20 cellular contexts compared by ENCODE assay signal in genomic region chr16:84967828-84968227, GRCh38.
"Had no signal": no experiment of that assay in that cellular context is flagged by ENCODE, and none has a peak within 500 bp of the region (broad histone marks: within the 10 kb centered on the region; RNA-seq: fewer than 3 reads in every experiment).

No MANE protein-coding gene starts in this region.

- H3K27me3 Mint-ChIP-seq: activated naive CD4-positive, alpha-beta T cell treated with anti-CD3 and anti-CD28 coated beads, Interleukin-2, amount 50 U/mL, for 24 hours had no signal

- H3K9me3 Mint-ChIP-seq: activated naive CD4-positive, alpha-beta T cell treated with anti-CD3 and anti-CD28 coated beads, Interleukin-2, amount 50 U/mL, for 24 hours had no signal

- FAIRE-seq: frontal cortex had no signal

- H3K4me3 Mint-ChIP-seq: activated CD4-positive, alpha-beta memory T cell treated with anti-CD3 and anti-CD28 coated beads, Interleukin-2, amount 10 ng/mL, durations not matched to agents 7 days and 5 days; activated CD4-positive, alpha-beta T cell treated with anti-CD3 and anti-CD28 coated beads, Interleukin-2, amount 10 ng/mL, durations not matched to agents 24 days and 14 days; activated naive CD4-positive, alpha-beta T cell treated with anti-CD3 and anti-CD28 coated beads, Interleukin-2, amount 50 U/mL, for 24 hours; activated T-cell treated with anti-CD3 and anti-CD28 coated beads, Interleukin-2, amount 50 U/mL, for 72 hours; brain; naive thymus-derived CD4-positive, alpha-beta T cell; T-helper 2 cell treated with Interferon-gamma antibody and Interleukin-4, amounts not matched to agents 5 μg/mL and 100 μg/mL, for 36 hours had no signal

- DNase-seq: activated CD4-positive, alpha-beta memory T cell treated with anti-CD3 and anti-CD28 coated beads, Interleukin-2, amount 10 ng/mL, durations not matched to agents 7 days and 5 days; activated CD4-positive, alpha-beta T cell treated with anti-CD3 and anti-CD28 coated beads, Interleukin-2, amount 10 ng/mL, durations not matched to agents 24 days and 14 days; activated effector memory CD4-positive, alpha-beta T cell treated with Interleukin-2 at 50 U/mL for 16 hours; activated T-cell treated with anti-CD3 and anti-CD28 coated beads, Interleukin-2, amount 50 U/mL, for 72 hours; aorta; erythroblast; glutamatergic neuron; hypothalamus; left cardiac atrium; naive thymus-derived CD4-positive, alpha-beta T cell; stimulated activated CD4-positive, alpha-beta T cell treated with anti-CD3 and anti-CD28 coated beads, Interleukin-4, amount 100 ng/mL, for 4 hours; stimulated activated naive CD8-positive, alpha-beta T cell treated with anti-CD3 and anti-CD28 coated beads, Interleukin-15, Interleukin-2, amounts not matched to agents 100 U/mL and 50 U/mL, for 24 hours; thyroid gland had no signal

- ATAC-seq: activated CD4-positive, CD25-positive, alpha-beta regulatory T cell treated with anti-CD3 and anti-CD28 coated beads, Interleukin-2, amount 50 U/mL, for 24 hours; activated T-cell treated with anti-CD3 and anti-CD28 coated beads, Interleukin-2, amount 50 U/mL, for 72 hours; left cardiac atrium; naive thymus-derived CD4-positive, alpha-beta T cell; stimulated activated naive CD8-positive, alpha-beta T cell treated with anti-CD3 and anti-CD28 coated beads, Interleukin-15, Interleukin-2, amounts not matched to agents 100 U/mL and 50 U/mL, for 24 hours had no signal

- H3K9me3 ChIP-seq: prostate gland, thyroid gland had no signal

- H3K27ac ChIP-seq: prostate gland, thyroid gland, VCaP had no signal

- H3K4me1 ChIP-seq: prostate gland had no signal

- H3K36me3 ChIP-seq: prostate gland, thyroid gland had no signal

- H3K4me3 ChIP-seq: prostate gland, thyroid gland had no signal

- H3K27ac Mint-ChIP-seq: activated CD4-positive, alpha-beta memory T cell treated with anti-CD3 and anti-CD28 coated beads, Interleukin-2, amount 10 ng/mL, durations not matched to agents 7 days and 5 days; activated CD4-positive, alpha-beta T cell treated with anti-CD3 and anti-CD28 coated beads, Interleukin-2, amount 10 ng/mL, durations not matched to agents 24 days and 14 days; activated naive CD4-positive, alpha-beta T cell treated with anti-CD3 and anti-CD28 coated beads, Interleukin-2, amount 50 U/mL, for 24 hours; activated T-cell treated with anti-CD3 and anti-CD28 coated beads, Interleukin-2, amount 50 U/mL, for 72 hours; naive thymus-derived CD4-positive, alpha-beta T cell; T-helper 2 cell treated with Interferon-gamma antibody and Interleukin-4, amounts not matched to agents 5 μg/mL and 100 μg/mL, for 36 hours had no signal

- H3K27me3 ChIP-seq: thyroid gland had no signal

- H3K36me3 Mint-ChIP-seq: activated naive CD4-positive, alpha-beta T cell treated with anti-CD3 and anti-CD28 coated beads, Interleukin-2, amount 50 U/mL, for 24 hours; brain; naive thymus-derived CD4-positive, alpha-beta T cell had no signal
